Comparison of ENCODE assay signal across 2 cellular contexts in genomic region chr19:2458760-2459159, GRCh38.
TF ChIP-seq lines count a peak whose summit lies in the region.

No MANE protein-coding gene starts in this region.

TF ChIP-seq in HepG2, 621 proteins besides CTCF, POLR2A, EP300 and RAD21:
- 0 out of 2 replicates have a peak, but pooled peaks have one; percentile 4 for TF ChIP-seq PITX1 (CRISPR knock-in tag; IDR thresholded peaks at IDR 0.05)
- 0 out of 2 replicates have a peak, but pooled peaks have one; percentile 25 for TF ChIP-seq HDAC1 (CRISPR knock-in tag; IDR thresholded peaks at IDR 0.05)

TF ChIP-seq in liver, 16 proteins besides CTCF, POLR2A, EP300 and RAD21:
- TF ChIP-seq HNF4A (conservative IDR thresholded peaks at IDR 0.05): peak in 1 of 2 donors; percentile 29
- TF ChIP-seq EGR1 (IDR thresholded peaks at IDR 0.05; ENCODE audit: low read depth in 2 of 2): peak in 1 of 2 donors; percentile 34
- TF ChIP-seq RXRA (IDR thresholded peaks at IDR 0.05): peak in 1 of 2 donors; percentile 58
- TF ChIP-seq, protein P1, sequence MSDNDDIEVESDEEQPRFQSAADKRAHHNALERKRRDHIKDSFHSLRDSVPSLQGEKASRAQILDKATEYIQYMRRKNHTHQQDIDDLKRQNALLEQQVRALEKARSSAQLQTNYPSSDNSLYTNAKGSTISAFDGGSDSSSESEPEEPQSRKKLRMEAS (IDR thresholded peaks at IDR 0.05): peak; percentile 14
